11 cellular contexts compared by ENCODE assay signal in genomic region chr3:87558482-87558881, GRCh38.
"Had no signal": no experiment of that assay in that cellular context is flagged by ENCODE, and none has a peak within 500 bp of the region (broad histone marks: within the 10 kb centered on the region; RNA-seq: fewer than 3 reads in every experiment).

No MANE protein-coding gene starts in this region.

- H3K9me3 Mint-ChIP-seq: GM23338, H9, HFFc6 had no signal

- H3K27ac ChIP-seq: GM23248 had no signal

- H3K4me1 Mint-ChIP-seq: GM23338, H9 had no signal

- H3K36me3 ChIP-seq: HAP-1 had no signal

- H2AFZ ChIP-seq: GM23248, GM23338 had no signal

- H3K9me3 ChIP-seq: HAP-1 had no signal

- H3K4me3 Mint-ChIP-seq: GM23338, H9, HFFc6 had no signal

- H3K27ac Mint-ChIP-seq: GM23338, H9, HFFc6 had no signal

- H3K9ac ChIP-seq: GM23248 had no signal

- H3K4me2 ChIP-seq: GM23338 had no signal

- H3K4me3 ChIP-seq: GM23248, GM23338, HAP-1 had no signal

- DNase-seq: GM23248, GOT3, H7, H9, HCEC 1CT, HFFc6 had no signal

- ATAC-seq: GM23338, HCT116 had no signal

- FAIRE-seq: H1, H54 had no signal
